1 cellular context compared by ENCODE assay signal in the genomic region with DNA sequence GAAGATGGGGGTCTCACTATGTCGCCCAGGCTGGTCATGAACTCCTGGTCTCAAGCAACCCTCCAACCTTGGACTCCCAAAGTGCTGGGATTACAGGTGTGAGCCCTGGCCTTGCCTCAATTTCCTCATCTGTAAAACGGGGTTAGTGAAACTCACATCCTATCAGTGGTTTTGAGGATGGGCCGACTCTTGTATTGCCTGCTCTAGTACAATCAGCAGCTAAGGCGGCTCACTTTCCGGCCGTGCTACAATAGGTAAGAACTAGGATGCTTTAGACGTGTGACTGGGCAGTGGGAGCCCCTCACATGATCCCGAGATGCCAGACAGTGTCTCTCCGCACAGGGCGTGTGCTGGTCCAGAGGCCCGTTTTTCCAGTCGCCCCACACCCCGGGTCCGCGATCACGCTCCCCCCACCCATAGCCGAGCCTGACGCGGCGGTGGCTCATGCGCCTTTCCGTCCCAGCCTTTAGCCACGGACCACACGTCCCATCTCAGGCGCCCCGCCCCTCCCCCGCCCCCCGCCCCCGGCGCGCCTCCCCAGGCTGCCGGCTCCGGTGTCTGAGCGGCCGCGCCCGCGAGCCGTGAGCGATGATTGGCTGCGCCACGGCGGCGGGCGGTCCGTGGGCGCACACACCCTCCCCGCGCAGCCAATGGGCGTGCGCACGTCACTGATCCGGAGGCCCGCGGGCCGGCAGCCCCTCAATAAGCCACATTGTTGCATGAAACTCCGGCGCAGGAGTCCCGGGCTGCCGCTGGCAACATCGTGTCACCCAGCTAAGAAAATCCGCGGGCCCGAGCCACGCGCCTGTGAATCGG.
A peak's percentile ranks its signal among the peaks of the same experiment; 100 is the strongest.
TF ChIP-seq lines count a peak whose summit lies in the region.

A gene (plus strand): TSS at position 710 of the 816 bp plus-strand sequence. CDS start 454 bp downstream, outside the sequence.

TF ChIP-seq in K562, 482 proteins besides CTCF, POLR2A, EP300 and RAD21 (continued from another document and continues in another):
- TF ChIP-seq ZNF79 (CRISPR knock-in tag; IDR thresholded peaks at IDR 0.05; ENCODE audit: low read depth) (no peak), CXXC5 (CRISPR knock-in tag; IDR thresholded peaks at IDR 0.05) (peak; percentile 61), TAF1 (IDR thresholded peaks at IDR 0.05; ENCODE audit: control insufficient read depth, extremely low read depth, insufficient read depth, low read length, severe bottlenecking) (peak; percentile 75), SIN3A (IDR thresholded peaks at IDR 0.05; ENCODE audit: borderline replicate concordance in 2 of 2, control insufficient read depth in 1 of 2, low read depth in 2 of 2, low read length in 2 of 2) (peak in 1 of 2 experiments; percentile 11; a peak in 1 of 4 replicates), HIVEP1 (CRISPR knock-in tag; IDR thresholded peaks at IDR 0.05) (no peak), RBBP5 (IDR thresholded peaks at IDR 0.05; ENCODE audit: borderline replicate concordance, insufficient read depth, low read length, poor library complexity, severe bottlenecking) (peak; percentile 0), TAL1 (IDR thresholded peaks at IDR 0.05) (no peak), RB1 (IDR thresholded peaks at IDR 0.05; ENCODE audit: low read depth) (peak; percentile 22; the same call in 1 of the 2 replicates), FIP1L1 (IDR thresholded peaks at IDR 0.05; ENCODE audit: low read depth, low read length, poor library complexity, severe bottlenecking) (peak; percentile 0), KDM1A (IDR thresholded peaks at IDR 0.05) (peak in 1 of 2 experiments; percentile 45; a peak in 2 of 4 replicates), HMGN3 (IDR thresholded peaks at IDR 0.05; ENCODE audit: borderline replicate concordance, extremely low read depth, insufficient read length, low read depth, low read length) (peak; percentile 61), ARHGAP35 (IDR thresholded peaks at IDR 0.05; ENCODE audit: partially characterized antibody) (no peak), SP1 (CRISPR knock-in tag; IDR thresholded peaks at IDR 0.05) (0 out of 2 replicates have a peak, but pooled peaks have one; percentile 7), NCOA6 (IDR thresholded peaks at IDR 0.05) (0 out of 2 replicates have a peak, but pooled peaks have one; percentile 27), ATF7 (IDR thresholded peaks at IDR 0.05) (0 out of 2 replicates have a peak, but pooled peaks have one; percentile 25), MYC (IDR thresholded peaks at IDR 0.05; ENCODE audit: low read depth, low read length) (0 out of 2 replicates have a peak, but pooled peaks have one; percentile 21), MYC (CRISPR knock-in tag; IDR thresholded peaks at IDR 0.05; ENCODE audit: borderline replicate concordance, low read depth) (no peak), ELF4 (CRISPR knock-in tag; IDR thresholded peaks at IDR 0.05) (no peak), TEAD1 (CRISPR knock-in tag; IDR thresholded peaks at IDR 0.05) (0 out of 4 replicates have a peak, but pooled peaks of 1 of the 2 experiments have one; percentile 21), MEF2D (tag; conservative IDR thresholded peaks at IDR 0.05; ENCODE audit: low read depth) (no peak), YY1 (IDR thresholded peaks at IDR 0.05; ENCODE audit: borderline replicate concordance in 1 of 3, control insufficient read depth in 1 of 3, extremely low read depth in 1 of 3, insufficient read depth in 3 of 3, insufficient read length in 1 of 3, insufficient replicate concordance in 2 of 3, low read depth in 1 of 3, low read length in 2 of 3) (peak in 1 of 3 experiments; percentile 20), CHD2 (IDR thresholded peaks at IDR 0.05; ENCODE audit: low read depth, low read length) (0 out of 2 replicates have a peak, but pooled peaks have one; percentile 18), MECOM (CRISPR knock-in tag; IDR thresholded peaks at IDR 0.05) (0 out of 2 replicates have a peak, but pooled peaks have one; percentile 40), JUN (IDR thresholded peaks at IDR 0.05; ENCODE audit: borderline replicate concordance, low read depth, low read length) (no peak), JUN (CRISPR knock-in tag; IDR thresholded peaks at IDR 0.05; ENCODE audit: borderline replicate concordance) (no peak), CBX1 (IDR thresholded peaks at IDR 0.05; ENCODE audit: low read depth) (no peak), SAFB (IDR thresholded peaks at IDR 0.05; ENCODE audit: borderline replicate concordance, low read depth, low read length) (0 out of 2 replicates have a peak, but pooled peaks have one; percentile 56), ZNF197 (CRISPR knock-in tag; IDR thresholded peaks at IDR 0.05; ENCODE audit: low read depth) (no peak), ZNF764 (CRISPR knock-in tag; IDR thresholded peaks at IDR 0.05; ENCODE audit: low read depth) (no peak), SAP30 (IDR thresholded peaks at IDR 0.05; ENCODE audit: borderline replicate concordance, insufficient read depth, low read depth, low read length, poor library complexity, severe bottlenecking) (peak; percentile 91), TGIF2 (CRISPR knock-in tag; IDR thresholded peaks at IDR 0.05) (no peak), TBP (optimal IDR thresholded peaks at IDR 0.05; ENCODE audit: low read depth, low read length) (peak; percentile 75)
- TF ChIP-seq, protein P1, sequence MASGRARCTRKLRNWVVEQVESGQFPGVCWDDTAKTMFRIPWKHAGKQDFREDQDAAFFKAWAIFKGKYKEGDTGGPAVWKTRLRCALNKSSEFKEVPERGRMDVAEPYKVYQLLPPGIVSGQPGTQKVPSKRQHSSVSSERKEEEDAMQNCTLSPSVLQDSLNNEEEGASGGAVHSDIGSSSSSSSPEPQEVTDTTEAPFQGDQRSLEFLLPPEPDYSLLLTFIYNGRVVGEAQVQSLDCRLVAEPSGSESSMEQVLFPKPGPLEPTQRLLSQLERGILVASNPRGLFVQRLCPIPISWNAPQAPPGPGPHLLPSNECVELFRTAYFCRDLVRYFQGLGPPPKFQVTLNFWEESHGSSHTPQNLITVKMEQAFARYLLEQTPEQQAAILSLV (tag; IDR thresholded peaks at IDR 0.05), result no peak
- TF ChIP-seq, protein P2, sequence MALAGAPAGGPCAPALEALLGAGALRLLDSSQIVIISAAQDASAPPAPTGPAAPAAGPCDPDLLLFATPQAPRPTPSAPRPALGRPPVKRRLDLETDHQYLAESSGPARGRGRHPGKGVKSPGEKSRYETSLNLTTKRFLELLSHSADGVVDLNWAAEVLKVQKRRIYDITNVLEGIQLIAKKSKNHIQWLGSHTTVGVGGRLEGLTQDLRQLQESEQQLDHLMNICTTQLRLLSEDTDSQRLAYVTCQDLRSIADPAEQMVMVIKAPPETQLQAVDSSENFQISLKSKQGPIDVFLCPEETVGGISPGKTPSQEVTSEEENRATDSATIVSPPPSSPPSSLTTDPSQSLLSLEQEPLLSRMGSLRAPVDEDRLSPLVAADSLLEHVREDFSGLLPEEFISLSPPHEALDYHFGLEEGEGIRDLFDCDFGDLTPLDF (CRISPR knock-in tag; IDR thresholded peaks at IDR 0.05), result peak; percentile 30; the same call in 1 of the 2 replicates
- TF ChIP-seq, protein P3, sequence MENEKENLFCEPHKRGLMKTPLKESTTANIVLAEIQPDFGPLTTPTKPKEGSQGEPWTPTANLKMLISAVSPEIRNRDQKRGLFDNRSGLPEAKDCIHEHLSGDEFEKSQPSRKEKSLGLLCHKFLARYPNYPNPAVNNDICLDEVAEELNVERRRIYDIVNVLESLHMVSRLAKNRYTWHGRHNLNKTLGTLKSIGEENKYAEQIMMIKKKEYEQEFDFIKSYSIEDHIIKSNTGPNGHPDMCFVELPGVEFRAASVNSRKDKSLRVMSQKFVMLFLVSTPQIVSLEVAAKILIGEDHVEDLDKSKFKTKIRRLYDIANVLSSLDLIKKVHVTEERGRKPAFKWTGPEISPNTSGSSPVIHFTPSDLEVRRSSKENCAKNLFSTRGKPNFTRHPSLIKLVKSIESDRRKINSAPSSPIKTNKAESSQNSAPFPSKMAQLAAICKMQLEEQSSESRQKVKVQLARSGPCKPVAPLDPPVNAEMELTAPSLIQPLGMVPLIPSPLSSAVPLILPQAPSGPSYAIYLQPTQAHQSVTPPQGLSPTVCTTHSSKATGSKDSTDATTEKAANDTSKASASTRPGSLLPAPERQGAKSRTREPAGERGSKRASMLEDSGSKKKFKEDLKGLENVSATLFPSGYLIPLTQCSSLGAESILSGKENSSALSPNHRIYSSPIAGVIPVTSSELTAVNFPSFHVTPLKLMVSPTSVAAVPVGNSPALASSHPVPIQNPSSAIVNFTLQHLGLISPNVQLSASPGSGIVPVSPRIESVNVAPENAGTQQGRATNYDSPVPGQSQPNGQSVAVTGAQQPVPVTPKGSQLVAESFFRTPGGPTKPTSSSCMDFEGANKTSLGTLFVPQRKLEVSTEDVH (IDR thresholded peaks at IDR 0.05; ENCODE audit: low read depth, partially characterized antibody), result no peak
- TF ChIP-seq, protein P4, sequence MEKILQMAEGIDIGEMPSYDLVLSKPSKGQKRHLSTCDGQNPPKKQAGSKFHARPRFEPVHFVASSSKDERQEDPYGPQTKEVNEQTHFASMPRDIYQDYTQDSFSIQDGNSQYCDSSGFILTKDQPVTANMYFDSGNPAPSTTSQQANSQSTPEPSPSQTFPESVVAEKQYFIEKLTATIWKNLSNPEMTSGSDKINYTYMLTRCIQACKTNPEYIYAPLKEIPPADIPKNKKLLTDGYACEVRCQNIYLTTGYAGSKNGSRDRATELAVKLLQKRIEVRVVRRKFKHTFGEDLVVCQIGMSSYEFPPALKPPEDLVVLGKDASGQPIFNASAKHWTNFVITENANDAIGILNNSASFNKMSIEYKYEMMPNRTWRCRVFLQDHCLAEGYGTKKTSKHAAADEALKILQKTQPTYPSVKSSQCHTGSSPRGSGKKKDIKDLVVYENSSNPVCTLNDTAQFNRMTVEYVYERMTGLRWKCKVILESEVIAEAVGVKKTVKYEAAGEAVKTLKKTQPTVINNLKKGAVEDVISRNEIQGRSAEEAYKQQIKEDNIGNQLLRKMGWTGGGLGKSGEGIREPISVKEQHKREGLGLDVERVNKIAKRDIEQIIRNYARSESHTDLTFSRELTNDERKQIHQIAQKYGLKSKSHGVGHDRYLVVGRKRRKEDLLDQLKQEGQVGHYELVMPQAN (IDR thresholded peaks at IDR 0.05; ENCODE audit: borderline replicate concordance), result peak; percentile 28; the same call in 1 of the 2 replicates
- TF ChIP-seq, protein P5, sequence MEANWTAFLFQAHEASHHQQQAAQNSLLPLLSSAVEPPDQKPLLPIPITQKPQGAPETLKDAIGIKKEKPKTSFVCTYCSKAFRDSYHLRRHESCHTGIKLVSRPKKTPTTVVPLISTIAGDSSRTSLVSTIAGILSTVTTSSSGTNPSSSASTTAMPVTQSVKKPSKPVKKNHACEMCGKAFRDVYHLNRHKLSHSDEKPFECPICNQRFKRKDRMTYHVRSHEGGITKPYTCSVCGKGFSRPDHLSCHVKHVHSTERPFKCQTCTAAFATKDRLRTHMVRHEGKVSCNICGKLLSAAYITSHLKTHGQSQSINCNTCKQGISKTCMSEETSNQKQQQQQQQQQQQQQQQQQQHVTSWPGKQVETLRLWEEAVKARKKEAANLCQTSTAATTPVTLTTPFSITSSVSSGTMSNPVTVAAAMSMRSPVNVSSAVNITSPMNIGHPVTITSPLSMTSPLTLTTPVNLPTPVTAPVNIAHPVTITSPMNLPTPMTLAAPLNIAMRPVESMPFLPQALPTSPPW (CRISPR knock-in tag; IDR thresholded peaks at IDR 0.05), result peak; percentile 93
- TF ChIP-seq, protein P6, sequence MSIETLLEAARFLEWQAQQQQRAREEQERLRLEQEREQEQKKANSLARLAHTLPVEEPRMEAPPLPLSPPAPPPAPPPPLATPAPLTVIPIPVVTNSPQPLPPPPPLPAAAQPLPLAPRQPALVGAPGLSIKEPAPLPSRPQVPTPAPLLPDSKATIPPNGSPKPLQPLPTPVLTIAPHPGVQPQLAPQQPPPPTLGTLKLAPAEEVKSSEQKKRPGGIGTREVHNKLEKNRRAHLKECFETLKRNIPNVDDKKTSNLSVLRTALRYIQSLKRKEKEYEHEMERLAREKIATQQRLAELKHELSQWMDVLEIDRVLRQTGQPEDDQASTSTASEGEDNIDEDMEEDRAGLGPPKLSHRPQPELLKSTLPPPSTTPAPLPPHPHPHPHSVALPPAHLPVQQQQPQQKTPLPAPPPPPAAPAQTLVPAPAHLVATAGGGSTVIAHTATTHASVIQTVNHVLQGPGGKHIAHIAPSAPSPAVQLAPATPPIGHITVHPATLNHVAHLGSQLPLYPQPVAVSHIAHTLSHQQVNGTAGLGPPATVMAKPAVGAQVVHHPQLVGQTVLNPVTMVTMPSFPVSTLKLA (conservative IDR thresholded peaks at IDR 0.05), result peak; percentile 73 to 89
- TF ChIP-seq, protein P7, sequence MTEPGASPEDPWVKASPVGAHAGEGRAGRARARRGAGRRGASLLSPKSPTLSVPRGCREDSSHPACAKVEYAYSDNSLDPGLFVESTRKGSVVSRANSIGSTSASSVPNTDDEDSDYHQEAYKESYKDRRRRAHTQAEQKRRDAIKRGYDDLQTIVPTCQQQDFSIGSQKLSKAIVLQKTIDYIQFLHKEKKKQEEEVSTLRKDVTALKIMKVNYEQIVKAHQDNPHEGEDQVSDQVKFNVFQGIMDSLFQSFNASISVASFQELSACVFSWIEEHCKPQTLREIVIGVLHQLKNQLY (CRISPR knock-in tag; conservative IDR thresholded peaks at IDR 0.05), result no peak
- TF ChIP-seq, protein P8, sequence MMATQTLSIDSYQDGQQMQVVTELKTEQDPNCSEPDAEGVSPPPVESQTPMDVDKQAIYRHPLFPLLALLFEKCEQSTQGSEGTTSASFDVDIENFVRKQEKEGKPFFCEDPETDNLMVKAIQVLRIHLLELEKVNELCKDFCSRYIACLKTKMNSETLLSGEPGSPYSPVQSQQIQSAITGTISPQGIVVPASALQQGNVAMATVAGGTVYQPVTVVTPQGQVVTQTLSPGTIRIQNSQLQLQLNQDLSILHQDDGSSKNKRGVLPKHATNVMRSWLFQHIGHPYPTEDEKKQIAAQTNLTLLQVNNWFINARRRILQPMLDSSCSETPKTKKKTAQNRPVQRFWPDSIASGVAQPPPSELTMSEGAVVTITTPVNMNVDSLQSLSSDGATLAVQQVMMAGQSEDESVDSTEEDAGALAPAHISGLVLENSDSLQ (IDR thresholded peaks at IDR 0.05), result 0 out of 2 replicates have a peak, but pooled peaks have one; percentile 23
